ENCODE assay signal across 16 cellular contexts in genomic region chr3:3745693-3746092, GRCh38. TPM values are rescaled to one million over a fixed set of nuclear protein-coding genes. Genes with fewer than 3 reads are reported as not detected.
DNase-seq lines count a peak whose midpoint lies in the region; ATAC-seq and TF ChIP-seq lines count a peak whose summit lies in the region.
"Had no signal": no experiment of that assay in that cellular context is flagged by ENCODE, and none has a peak within 500 bp of the region (broad histone marks: within the 10 kb centered on the region; RNA-seq: fewer than 3 reads in every experiment).

No MANE protein-coding gene starts in this region.

- ATAC-seq in GM19324 (IDR thresholded peaks at IDR 0.05; ENCODE audit: low FRiP score, unreplicated experiment) (no peak), HG03097 (IDR thresholded peaks at IDR 0.05; ENCODE audit: low FRiP score, unreplicated experiment) (no peak)
- ATAC-seq: GM23338 had no signal

- H3K27me3 Mint-ChIP-seq in activated T-helper 1 cell treated with anti-CD3 and anti-CD28 coated beads, Interleukin-12 subunit alpha, Interleukin-12 subunit beta, Interleukin-2, Interleukin-4 antibody, amounts not matched to agents 30 ng/mL and 10 ng/mL and 1 ng/mL, durations not matched to agents 14 hours and 24 hours and 36 hours (ENCODE audit: insufficient read depth) = no peaks in the 10 kb centered on the region

- H3K4me3 ChIP-seq in OCI-LY7 (ENCODE audit: low read depth, low read length, poor library complexity, severe bottlenecking) (no peak overlapping the region), neutrophil (ENCODE audit: low read depth in 1 of 2, low read length in 1 of 2) (no peak overlapping the region)
- H3K4me3 ChIP-seq: GM23338 had no signal

- no TSS peak for BruUV-seq in OCI-LY7 (replicated peaks; lab: Mats Ljungman, UMichigan)

- H3K4me1 ChIP-seq in OCI-LY7 (ENCODE audit: insufficient read depth, low read length, poor library complexity, severe bottlenecking) = peaks cover 26% of the 10 kb centered on the region
- peaks cover 8 to 14% of the 10 kb centered on the region in 2 experiments for H3K4me1 ChIP-seq in neutrophil (ENCODE audit: control insufficient read depth in 1 of 2, insufficient read depth in 1 of 2, low read depth in 1 of 2, low read length in 1 of 2)
- H3K4me1 ChIP-seq: BE2C had no signal

- no peaks in the 10 kb centered on the region for H3K79me2 ChIP-seq in OCI-LY7 (ENCODE audit: insufficient read depth, low read depth, low read length)

- H3K27ac ChIP-seq in OCI-LY7 (ENCODE audit: low read depth, low read length, poor library complexity, severe bottlenecking) (peak overlapping the region; percentile 60), neutrophil (peak overlapping the region; percentile 32)
- H3K27ac ChIP-seq: C4-2B had no signal

- H2AFZ ChIP-seq in OCI-LY7 (ENCODE audit: low read length) = peak overlapping the region; percentile 81
- H2AFZ ChIP-seq: GM23338 had no signal

- TF ChIP-seq CTCF in OCI-LY7 (conservative IDR thresholded peaks at IDR 0.05; ENCODE audit: low read length) = no peak
- no peak for TF ChIP-seq CTCF in neutrophil (IDR thresholded peaks at IDR 0.05)

- H3K36me3 Mint-ChIP-seq in activated T-helper 1 cell treated with anti-CD3 and anti-CD28 coated beads, Interleukin-12 subunit alpha, Interleukin-12 subunit beta, Interleukin-2, Interleukin-4 antibody, amounts not matched to agents 30 ng/mL and 10 ng/mL and 1 ng/mL, durations not matched to agents 14 hours and 24 hours and 36 hours (ENCODE audit: low read depth) = no peaks in the 10 kb centered on the region

- no peaks in the 10 kb centered on the region for H3K9me3 Mint-ChIP-seq in activated T-helper 1 cell treated with anti-CD3 and anti-CD28 coated beads, Interleukin-12 subunit alpha, Interleukin-12 subunit beta, Interleukin-2, Interleukin-4 antibody, amounts not matched to agents 30 ng/mL and 10 ng/mL and 1 ng/mL, durations not matched to agents 14 hours and 24 hours and 36 hours

- POLR2A ChIA-PET in OCI-LY7 (lab: Charles Lee) = interaction anchor here (0.8 to 1.3 kb wide), 2 partner anchors 10 to 33 kb away, joined by 3 to 4 read pairs; no protein-coding TSS in a partner anchor

- H3K4me2 ChIP-seq in OCI-LY7 (ENCODE audit: low read length) = peak overlapping the region; percentile 71
- H3K4me2 ChIP-seq: GM23338 had no signal

- intact Hi-C loops in OCI-LY7 (cut with micrococcal nuclease; ENCODE audit: unreplicated experiment) = no loop called here
- intact Hi-C loops in activated T-helper 1 cell treated with anti-CD3 and anti-CD28 coated beads, Interleukin-12 subunit alpha, Interleukin-12 subunit beta, Interleukin-2, Interleukin-4 antibody, amounts not matched to agents 30 ng/mL and 10 ng/mL and 1 ng/mL, durations not matched to agents 14 hours and 24 hours and 36 hours (cut with micrococcal nuclease) = no loop called here

- no peak overlapping the region for H3K4me3 Mint-ChIP-seq in activated T-helper 1 cell treated with anti-CD3 and anti-CD28 coated beads, Interleukin-12 subunit alpha, Interleukin-12 subunit beta, Interleukin-2, Interleukin-4 antibody, amounts not matched to agents 30 ng/mL and 10 ng/mL and 1 ng/mL, durations not matched to agents 14 hours and 24 hours and 36 hours
- H3K4me3 Mint-ChIP-seq: CD4-positive, alpha-beta memory T cell; GM23338 had no signal

- no peaks in the 10 kb centered on the region for H3K27me3 ChIP-seq in neutrophil
- H3K27me3 ChIP-seq: BE2C had no signal

- DNase-seq in AML-193 (lab: John Stamatoyannopoulos, UW) = peak; percentile 76 to 82
- DNase-seq in MV-4-11 (lab: John Stamatoyannopoulos, UW) = peak; percentile 5
- DNase-seq in OCI-LY7 (ENCODE audit: low spot score) = peak; percentile 5
- DNase-seq in NCI-H2171 (lab: John Stamatoyannopoulos, UW) = no peak
- DNase-seq in activated T-helper 1 cell treated with anti-CD3 and anti-CD28 coated beads, Interleukin-12 subunit alpha, Interleukin-12 subunit beta, Interleukin-2, Interleukin-4 antibody, amounts not matched to agents 30 ng/mL and 10 ng/mL and 1 ng/mL, durations not matched to agents 14 hours and 24 hours and 36 hours (ENCODE audit: low spot score) = no peak
- DNase-seq: 8988T; BE2C; CD4-positive, alpha-beta memory T cell; COR-L47; H7; IMR-90 had no signal

- H3K9me3 ChIP-seq in OCI-LY7 (ENCODE audit: low read length) (no peaks in the 10 kb centered on the region), neutrophil (no peaks in the 10 kb centered on the region)
- H3K9me3 ChIP-seq: BE2C had no signal

- H3K27ac Mint-ChIP-seq in activated T-helper 1 cell treated with anti-CD3 and anti-CD28 coated beads, Interleukin-12 subunit alpha, Interleukin-12 subunit beta, Interleukin-2, Interleukin-4 antibody, amounts not matched to agents 30 ng/mL and 10 ng/mL and 1 ng/mL, durations not matched to agents 14 hours and 24 hours and 36 hours = no peak overlapping the region
- H3K27ac Mint-ChIP-seq: CD4-positive, alpha-beta memory T cell; GM23338 had no signal

- CTCF ChIA-PET in OCI-LY7 (lab: Charles Lee; ENCODE audit: unreplicated experiment) = no interaction called here

- H3K9me2 ChIP-seq in OCI-LY7 (ENCODE audit: insufficient read depth, low read length) = no peaks in the 10 kb centered on the region

- H3K36me3 ChIP-seq in OCI-LY7 (ENCODE audit: insufficient read depth, low read length) (no peaks in the 10 kb centered on the region), neutrophil (no peaks in the 10 kb centered on the region)
- H3K36me3 ChIP-seq: BE2C had no signal

- H4K20me1 ChIP-seq in OCI-LY7 (ENCODE audit: insufficient read depth, low read length) = no peaks in the 10 kb centered on the region

- no peaks in the 10 kb centered on the region for H3K4me1 Mint-ChIP-seq in activated T-helper 1 cell treated with anti-CD3 and anti-CD28 coated beads, Interleukin-12 subunit alpha, Interleukin-12 subunit beta, Interleukin-2, Interleukin-4 antibody, amounts not matched to agents 30 ng/mL and 10 ng/mL and 1 ng/mL, durations not matched to agents 14 hours and 24 hours and 36 hours (ENCODE audit: low read depth)
- H3K4me1 Mint-ChIP-seq: CD4-positive, alpha-beta memory T cell; GM23338 had no signal

RNA-seq across cellular contexts. Expression of gene LRRN1, which starts 53.5 kb away (rescaled TPM):
- total RNA-seq in OCI-LY7 (2014; rRNA removed; shearing (Covaris generic)) = not detected in 2 replicates
- not detected in 2 replicates for total RNA-seq in OCI-LY7 (2022)
- not detected in 2 replicates for total RNA-seq in activated T-helper 1 cell treated with anti-CD3 and anti-CD28 coated beads, Interleukin-12 subunit alpha, Interleukin-12 subunit beta, Interleukin-2, Interleukin-4 antibody, amounts not matched to agents 30 ng/mL and 10 ng/mL and 1 ng/mL, durations not matched to agents 14 hours and 24 hours and 36 hours

Comparison
In these comparisons a context has a peak if more than half of its experiments do, and no peak if none do; other contexts are left out.
1. DNase-seq: peak in AML-193 (2 of 2), MV-4-11 (single experiment) and OCI-LY7 (single experiment); none in NCI-H2171 (single experiment) and activated T-helper 1 cell treated with anti-CD3 and anti-CD28 coated beads, Interleukin-12 subunit alpha, Interleukin-12 subunit beta, Interleukin-2, Interleukin-4 antibody, amounts not matched to agents 30 ng/mL and 10 ng/mL and 1 ng/mL, durations not matched to agents 14 hours and 24 hours and 36 hours (single experiment).